Comparison of ENCODE assay signal across 2 cellular contexts in genomic region chr4:107115185-107115847, GRCh38.
TF ChIP-seq lines count a peak whose summit lies in the region.

No MANE protein-coding gene starts in this region.

TF ChIP-seq in GM23338, 12 proteins besides CTCF, POLR2A, EP300 and RAD21 (continued from another document):
- TF ChIP-seq REST (IDR thresholded peaks at IDR 0.05; ENCODE audit: unreplicated experiment) (no peak), CREB1 (CRISPR knock-in tag; IDR thresholded peaks at IDR 0.05; ENCODE audit: low read depth) (no peak), EZH2 (IDR thresholded peaks at IDR 0.05; ENCODE audit: low read depth, unreplicated experiment) (no peak), STAT1 (IDR thresholded peaks at IDR 0.05; ENCODE audit: unreplicated experiment) (no peak), ETS1 (IDR thresholded peaks at IDR 0.05) (no peak), JUNB (IDR thresholded peaks at IDR 0.05; ENCODE audit: unreplicated experiment) (no peak)

TF ChIP-seq in H1, 55 proteins besides CTCF, POLR2A, EP300 and RAD21 (continued from another document):
- TF ChIP-seq ATF3 (IDR thresholded peaks at IDR 0.05; ENCODE audit: insufficient read depth, low read depth, low read length) (no peak), CEBPB (IDR thresholded peaks at IDR 0.05; ENCODE audit: low read depth, low read length) (peak; percentile 41)
